In genomic region chr1:151251656-151252470, GRCh38 we compare ENCODE assay signal across 8 cellular contexts. TPM values are rescaled to one million over a fixed set of nuclear protein-coding genes. Genes with fewer than 3 reads are reported as not detected.
DNase-seq lines count a peak whose midpoint lies in the region; ATAC-seq and TF ChIP-seq lines count a peak whose summit lies in the region.

No MANE protein-coding gene starts in this region.

- no peak overlapping the region for H3K4me3 Mint-ChIP-seq in activated T-cell treated with anti-CD3 and anti-CD28 coated beads, Interleukin-2, amount 50 U/mL, for 24 hours
- H3K4me3 Mint-ChIP-seq in neural crest cell: peak overlapping the region; percentile 74

- H3K9me3 Mint-ChIP-seq in activated T-cell treated with anti-CD3 and anti-CD28 coated beads, Interleukin-2, amount 50 U/mL, for 24 hours: no peaks in the 10 kb centered on the region
- H3K9me3 Mint-ChIP-seq in neural crest cell: peaks cover 7% of the 10 kb centered on the region

- TF ChIP-seq CTCF in neural crest cell (conservative IDR thresholded peaks at IDR 0.05): peak; percentile 94

- DNase-seq in GM04504 (ENCODE audit: low read depth): peak; percentile 36
- peak; percentile 96 to 97 for DNase-seq in Kasumi-1 (lab: John Stamatoyannopoulos, UW)
- DNase-seq in OCI-M2 (lab: John Stamatoyannopoulos, UW; ENCODE audit: unreplicated experiment): peak; percentile 34
- peak; percentile 48 for DNase-seq in activated T-cell treated with anti-CD3 and anti-CD28 coated beads, Interleukin-2, amount 50 U/mL, for 24 hours
- peak; percentile 79 for DNase-seq in fibroblast of gingiva (ENCODE audit: low read depth)
- DNase-seq in neural crest cell (ENCODE audit: low read depth, low spot score): peak; percentile 51
- DNase-seq in substantia nigra (lab: John Stamatoyannopoulos, UW): peak in 33 of 49 donors; percentile 0 to 73 (median 31)

- H3K27ac Mint-ChIP-seq in activated T-cell treated with anti-CD3 and anti-CD28 coated beads, Interleukin-2, amount 50 U/mL, for 24 hours: peak overlapping the region; percentile 44
- H3K27ac Mint-ChIP-seq in neural crest cell (ENCODE audit: unreplicated experiment): no peak overlapping the region

- H3K36me3 Mint-ChIP-seq in activated T-cell treated with anti-CD3 and anti-CD28 coated beads, Interleukin-2, amount 50 U/mL, for 24 hours (ENCODE audit: low read depth): peaks cover 57% of the 10 kb centered on the region
- H3K36me3 Mint-ChIP-seq in neural crest cell (ENCODE audit: low read depth): peaks cover 15% of the 10 kb centered on the region

- peaks cover 20% of the 10 kb centered on the region for H3K4me1 Mint-ChIP-seq in activated T-cell treated with anti-CD3 and anti-CD28 coated beads, Interleukin-2, amount 50 U/mL, for 24 hours (ENCODE audit: low read depth)
- peaks cover 24% of the 10 kb centered on the region for H3K4me1 Mint-ChIP-seq in neural crest cell

- no peak for ATAC-seq in HG03571 (IDR thresholded peaks at IDR 0.05; ENCODE audit: unreplicated experiment)

- no peaks in the 10 kb centered on the region for H3K27me3 Mint-ChIP-seq in activated T-cell treated with anti-CD3 and anti-CD28 coated beads, Interleukin-2, amount 50 U/mL, for 24 hours
- H3K27me3 Mint-ChIP-seq in neural crest cell (ENCODE audit: low read depth): peaks cover 4% of the 10 kb centered on the region

- H3K27ac ChIP-seq in substantia nigra (ENCODE audit: low read depth, low read length, poor library complexity, severe bottlenecking): no peak overlapping the region

RNA-seq across cellular contexts. Expression of gene PSMD4, which starts 2.7 kb away (rescaled TPM):
- total RNA-seq in neural crest cell: 209 and 214 TPM in 2 replicates

RNA-seq across cellular contexts. Expression of gene ZNF687, which starts 30.2 kb away (rescaled TPM):
- 34.9 and 39.9 TPM in 2 replicates for total RNA-seq in neural crest cell

RNA-seq across cellular contexts. Expression of gene PIP5K1A, which starts 53.5 kb away (rescaled TPM):
- total RNA-seq in neural crest cell: 88.7 and 96.2 TPM in 2 replicates

Comparison
In these comparisons a context has a peak if more than half of its experiments do, and no peak if none do; other contexts are left out.
1. DNase-seq: peak in every context shown above with its lines; median percentile 96 in Kasumi-1; 79 in fibroblast of gingiva; 51 in neural crest cell; 48 in activated T-cell treated with anti-CD3 and anti-CD28 coated beads, Interleukin-2, amount 50 U/mL, for 24 hours; 36 in GM04504; 34 in OCI-M2; 31 in substantia nigra.